Comparison of ENCODE assay signal across 9 cellular contexts in genomic region chr22:38842512-38843200, GRCh38. TPM values are rescaled to one million over a fixed set of nuclear protein-coding genes. Genes with fewer than 3 reads are reported as not detected.
DNase-seq lines count a peak whose midpoint lies in the region; ATAC-seq and TF ChIP-seq lines count a peak whose summit lies in the region.
"Had no signal": no experiment of that assay in that cellular context is flagged by ENCODE, and none has a peak within 500 bp of the region (broad histone marks: within the 10 kb centered on the region; RNA-seq: fewer than 3 reads in every experiment).

No MANE protein-coding gene starts in this region.

- peak overlapping the region; percentile 90 for H3K4me3 ChIP-seq in hepatocyte
- H3K4me3 ChIP-seq in skin epidermis = peak overlapping the region; percentile 5 to 40 (median 31)

- no peaks in the 10 kb centered on the region for H3K79me1 ChIP-seq in H9 (ENCODE audit: insufficient read depth, low read depth, low read length, poor library complexity, severe bottlenecking)

- H3K18ac ChIP-seq in H9 (ENCODE audit: insufficient read length, low read depth, low read length) = no peak overlapping the region

- no peak overlapping the region for H3K27ac ChIP-seq in H9 (ENCODE audit: insufficient read length, low read depth, low read length)
- peak overlapping the region; percentile 27 for H3K27ac ChIP-seq in hepatocyte
- peak overlapping the region in 2 of 21 experiments; percentile 11 to 15 for H3K27ac ChIP-seq in skin epidermis

- no peak overlapping the region for H3K23ac ChIP-seq in H9 (ENCODE audit: insufficient read length, low read depth, low read length)

- no peak overlapping the region for H4K8ac ChIP-seq in H9 (replicated peaks; ENCODE audit: insufficient read length, low read depth, low read length)

- H3K9ac ChIP-seq in H9 (ENCODE audit: extremely low read depth, insufficient read length, low read length) = no peak overlapping the region

- no peak overlapping the region for H2BK15ac ChIP-seq in H9 (ENCODE audit: low read depth, low read length)

- H3K4me2 ChIP-seq in H9 (ENCODE audit: insufficient read depth, insufficient read length, low read length) (peak overlapping the region; percentile 32), hepatocyte (peak overlapping the region; percentile 88)

- POLR2A ChIA-PET in activated CD4-positive, alpha-beta memory T cell treated with anti-CD3 and anti-CD28 coated beads, Interleukin-2, amount 10 ng/mL, durations not matched to agents 7 days and 5 days (lab: Charles Lee) = interaction anchor here (0.7 to 2.1 kb wide), 8 partner anchors 11 to 476 kb away, joined by 3 to 8 read pairs (median 3); partner anchors contain the start of genes CBX6 and SUN2

- H2BK120ac ChIP-seq in H9 (ENCODE audit: low read depth, low read length, poor library complexity, severe bottlenecking) = no peak overlapping the region

- no peak overlapping the region for H2BK12ac ChIP-seq in H9 (ENCODE audit: insufficient read length, low read depth, low read length)

- DNase-seq in H9 (no peak), hepatocyte (ENCODE audit: low spot score) (no peak), cerebellum (ENCODE audit: low spot score) (no peak)
- no peak for DNase-seq in activated CD4-positive, alpha-beta memory T cell treated with anti-CD3 and anti-CD28 coated beads, Interleukin-2, amount 10 ng/mL, durations not matched to agents 7 days and 5 days
- no peak for DNase-seq in stimulated activated CD4-positive, alpha-beta T cell treated with anti-CD3 and anti-CD28 coated beads, Interleukin-15, amount 100 ng/mL, for 24 hours
- DNase-seq: NK-92 treated with Interleukin-12 subunit alpha and Interleukin-12 subunit beta, amount 100 ng/mL, for 24 hours had no signal

- no peaks in the 10 kb centered on the region; the same call in 1 of the 2 replicates for H3K4me1 ChIP-seq in H9 (ENCODE audit: insufficient read depth, low read length)
- peaks cover 11% of the 10 kb centered on the region for H3K4me1 ChIP-seq in hepatocyte (ENCODE audit: insufficient read depth)

- ATAC-seq in HG03442 (IDR thresholded peaks at IDR 0.05; ENCODE audit: unreplicated experiment) (no peak), HG03196 (IDR thresholded peaks at IDR 0.05; ENCODE audit: unreplicated experiment) (no peak)

- CTCF ChIA-PET in activated CD4-positive, alpha-beta memory T cell treated with anti-CD3 and anti-CD28 coated beads, Interleukin-2, amount 10 ng/mL, durations not matched to agents 7 days and 5 days (lab: Charles Lee) = interaction anchor here (0.7 to 2.2 kb wide), 7 partner anchors 11 to 537 kb away, joined by 3 to 18 read pairs (median 5); partner anchors contain the start of gene APOBEC3D

- no peak overlapping the region for H3K4ac ChIP-seq in H9 (ENCODE audit: low read depth, low read length)

- peak overlapping the region; percentile 66 to 83 for H3K4me3 Mint-ChIP-seq in H9
- peak overlapping the region; percentile 58 for H3K4me3 Mint-ChIP-seq in activated CD4-positive, alpha-beta memory T cell treated with anti-CD3 and anti-CD28 coated beads, Interleukin-2, amount 10 ng/mL, durations not matched to agents 7 days and 5 days

- no peaks in the 10 kb centered on the region for H3K36me3 ChIP-seq in hepatocyte (replicated peaks; ENCODE audit: insufficient read depth, low read depth)

- H2AK5ac ChIP-seq in H9 (ENCODE audit: insufficient read length, low read length) = no peak overlapping the region

- H3K14ac ChIP-seq in H9 (ENCODE audit: insufficient read depth, low read length) = peak overlapping the region; percentile 61

- H3T11ph ChIP-seq in H9 (ENCODE audit: low read length) = no peak overlapping the region

- no peak overlapping the region for H2BK20ac ChIP-seq in H9 (ENCODE audit: low read depth, low read length, poor library complexity, severe bottlenecking)

- no peaks in the 10 kb centered on the region for H3K79me2 ChIP-seq in H9 (ENCODE audit: insufficient read depth, low read length)
- H3K79me2 ChIP-seq in hepatocyte = peaks cover 4% of the 10 kb centered on the region

- H2AFZ ChIP-seq in H9 (ENCODE audit: low read length) = no peak overlapping the region
- peak overlapping the region; percentile 63 for H2AFZ ChIP-seq in hepatocyte

- no peaks in the 10 kb centered on the region for H3K9me3 ChIP-seq in H9 (ENCODE audit: control insufficient read depth, low read depth, low read length)
- no peaks in the 10 kb centered on the region for H3K9me3 ChIP-seq in hepatocyte (ENCODE audit: low read depth)

- H4K91ac ChIP-seq in H9 (ENCODE audit: insufficient read length, low read depth, low read length) = no peak overlapping the region

- peaks cover 21% of the 10 kb centered on the region; the same call in 1 of the 2 replicates for H3K27me3 ChIP-seq in H9 (ENCODE audit: insufficient read depth, low read length)
- peaks cover 21% of the 10 kb centered on the region for H3K27me3 ChIP-seq in hepatocyte

- H4K5ac ChIP-seq in H9 (ENCODE audit: insufficient read length, low read depth, low read length) = no peak overlapping the region

- no peaks in the 10 kb centered on the region; a peak in 1 of 5 replicates for H3K9me3 Mint-ChIP-seq in H9
- no peaks in the 10 kb centered on the region for H3K9me3 Mint-ChIP-seq in activated CD4-positive, alpha-beta memory T cell treated with anti-CD3 and anti-CD28 coated beads, Interleukin-2, amount 10 ng/mL, durations not matched to agents 7 days and 5 days

- no peak overlapping the region for H3K27ac Mint-ChIP-seq in H9
- no peak overlapping the region for H3K27ac Mint-ChIP-seq in activated CD4-positive, alpha-beta memory T cell treated with anti-CD3 and anti-CD28 coated beads, Interleukin-2, amount 10 ng/mL, durations not matched to agents 7 days and 5 days

- peaks cover 4% of the 10 kb centered on the region for H3K23me2 ChIP-seq in H9 (ENCODE audit: insufficient read length, low read depth, low read length, poor library complexity, severe bottlenecking)

- no peaks in the 10 kb centered on the region for H3K9me2 ChIP-seq in hepatocyte (replicated peaks; ENCODE audit: insufficient read depth)

- H2BK5ac ChIP-seq in H9 (ENCODE audit: insufficient read length, low read length) = no peak overlapping the region

- peaks cover 19 to 35% of the 10 kb centered on the region in 2 experiments for H3K4me1 Mint-ChIP-seq in H9
- H3K4me1 Mint-ChIP-seq in activated CD4-positive, alpha-beta memory T cell treated with anti-CD3 and anti-CD28 coated beads, Interleukin-2, amount 10 ng/mL, durations not matched to agents 7 days and 5 days = peaks cover 14% of the 10 kb centered on the region

- H4K20me1 ChIP-seq in H9 (ENCODE audit: control insufficient read depth, insufficient read depth, insufficient read length) (peaks cover 3% of the 10 kb centered on the region), hepatocyte (ENCODE audit: insufficient read depth, poor library complexity, severe bottlenecking) (peaks cover 5% of the 10 kb centered on the region)

- no peak overlapping the region for H3K56ac ChIP-seq in H9 (ENCODE audit: insufficient read length, low read depth, low read length)

- WGBS in H9 (ENCODE audit: extremely low coverage, insufficient read length, low lambda C conversion rate) = no CpG with 5 or more reads among the region's 34 CpGs
- WGBS in hepatocyte (ENCODE audit: low lambda C conversion rate, missing lambda C conversion rate) = 32% methylated on average over 34 of the region's 34 CpGs

- TF ChIP-seq CTCF in H9 (conservative IDR thresholded peaks at IDR 0.05) = no peak
- no peak for TF ChIP-seq CTCF in hepatocyte (IDR thresholded peaks at IDR 0.05; ENCODE audit: poor library complexity)

- peaks cover 71% of the 10 kb centered on the region for H3K27me3 Mint-ChIP-seq in H9 (ENCODE audit: low read depth)
- peaks cover 52% of the 10 kb centered on the region for H3K27me3 Mint-ChIP-seq in activated CD4-positive, alpha-beta memory T cell treated with anti-CD3 and anti-CD28 coated beads, Interleukin-2, amount 10 ng/mL, durations not matched to agents 7 days and 5 days

- peaks cover 0 to 2% (median 0%) of the 10 kb centered on the region in 3 experiments; a peak in 3 of 7 replicates for H3K36me3 Mint-ChIP-seq in H9 (ENCODE audit: insufficient read depth in 1 of 3, low read depth in 3 of 3)
- H3K36me3 Mint-ChIP-seq in activated CD4-positive, alpha-beta memory T cell treated with anti-CD3 and anti-CD28 coated beads, Interleukin-2, amount 10 ng/mL, durations not matched to agents 7 days and 5 days (ENCODE audit: low read depth) = no peaks in the 10 kb centered on the region

RNA-seq across cellular contexts. Expression of gene NPTXR, which starts 1.2 kb away (rescaled TPM):
- 7.8 and 8.1 TPM in 2 replicates for total RNA-seq in H9 (2021)
- total RNA-seq in activated CD4-positive, alpha-beta memory T cell treated with anti-CD3 and anti-CD28 coated beads, Interleukin-2, amount 10 ng/mL, durations not matched to agents 7 days and 5 days = 1 to 10 TPM in 1 of 2 experiments, under 1 TPM in 1; 0.91 to 1.3 TPM
- total RNA-seq in hepatocyte = 3.1 and 3.8 TPM in 2 replicates
- polyA plus RNA-seq in hepatocyte = 3.3 TPM in 2 replicates
- total RNA-seq in cerebellum = 8.7 TPM

RNA-seq across cellular contexts. Expression of gene CBX6, which starts 29.4 kb away (rescaled TPM):
- 31.4 and 32.8 TPM in 2 replicates for total RNA-seq in H9 (2021)
- 10 to 100 TPM; 76.5 TPM for total RNA-seq in activated CD4-positive, alpha-beta memory T cell treated with anti-CD3 and anti-CD28 coated beads, Interleukin-2, amount 10 ng/mL, durations not matched to agents 7 days and 5 days
- total RNA-seq in hepatocyte = 30.7 and 42.9 TPM in 2 replicates
- 40.6 and 45.4 TPM in 2 replicates for polyA plus RNA-seq in hepatocyte
- 27.4 TPM for total RNA-seq in cerebellum

RNA-seq across cellular contexts. Expression of gene DNAL4, which starts 48.7 kb away (rescaled TPM):
- total RNA-seq in H9 (2021) (8.3 and 8.9 TPM in 2 replicates), hepatocyte (11.9 and 15.5 TPM in 2 replicates), cerebellum (10.7 TPM)
- total RNA-seq in activated CD4-positive, alpha-beta memory T cell treated with anti-CD3 and anti-CD28 coated beads, Interleukin-2, amount 10 ng/mL, durations not matched to agents 7 days and 5 days = 1 to 10 TPM; 8.0 to 8.4 TPM
- polyA plus RNA-seq in hepatocyte = 19.3 and 21.5 TPM in 2 replicates
